In genomic region chr1:16971330-16972209, GRCh38 we compare ENCODE assay signal across 11 cellular contexts. TPM values are rescaled to one million over a fixed set of nuclear protein-coding genes. Genes with fewer than 3 reads are reported as not detected.
A peak's percentile ranks its signal among the peaks of the same experiment; 100 is the strongest.
DNase-seq lines count a peak whose midpoint lies in the region; ATAC-seq, FAIRE-seq and TF ChIP-seq lines count a peak whose summit lies in the region.
"Had no signal": no experiment of that assay in that cellular context is flagged by ENCODE, and none has a peak within 500 bp of the region (broad histone marks: within the 10 kb centered on the region; RNA-seq: fewer than 3 reads in every experiment).

No MANE protein-coding gene starts in this region.

- intact Hi-C loops in HepG2 (cut with micrococcal nuclease; ENCODE audit: unreplicated experiment) (no loop called here), right lobe of liver (cut with DNase I) (no loop called here), vagina (cut with DNase I) (no loop called here), esophagus muscularis mucosa (cut with DNase I) (no loop called here)
- intact Hi-C loops in activated T-helper 2 cell treated with anti-CD3 and anti-CD28 coated beads, Interferon-gamma antibody, Interleukin-2, Interleukin-4, amounts not matched to agents 10 μg/mL and 5 μg/mL and 100 μg/mL, durations not matched to agents 14 hours and 24 hours and 36 hours (cut with micrococcal nuclease) = no loop called here

- H3K4me3 Mint-ChIP-seq in activated T-helper 2 cell treated with anti-CD3 and anti-CD28 coated beads, Interferon-gamma antibody, Interleukin-2, Interleukin-4, amounts not matched to agents 10 μg/mL and 5 μg/mL and 100 μg/mL, durations not matched to agents 14 hours and 24 hours and 36 hours (ENCODE audit: low read depth) = no peak overlapping the region
- H3K4me3 Mint-ChIP-seq: activated CD4-positive, alpha-beta T cell treated with anti-CD3 and anti-CD28 coated beads, Interleukin-2, amount 10 ng/mL, durations not matched to agents 24 days and 14 days; activated naive CD8-positive, alpha-beta T cell treated with anti-CD3 and anti-CD28 coated beads, Interleukin-2, amount 50 U/mL, for 24 hours had no signal

- 83% methylated on average over 19 of the region's 28 CpGs for WGBS in HepG2 (ENCODE audit: low lambda C conversion rate)
- WGBS in right lobe of liver (ENCODE audit: insufficient coverage, low coverage, low lambda C conversion rate, missing lambda C conversion rate) = 80% methylated on average over 1 of the region's 28 CpGs
- 69% methylated on average over 18 of the region's 28 CpGs for WGBS in esophagus muscularis mucosa

- no peak overlapping the region for H3K4me2 ChIP-seq in HepG2 (ENCODE audit: low read depth, low read length)

- no peak overlapping the region for H3K9ac ChIP-seq in HepG2 (ENCODE audit: insufficient read depth, low read depth, low read length)

- no peak overlapping the region for H3K27ac Mint-ChIP-seq in activated T-helper 2 cell treated with anti-CD3 and anti-CD28 coated beads, Interferon-gamma antibody, Interleukin-2, Interleukin-4, amounts not matched to agents 10 μg/mL and 5 μg/mL and 100 μg/mL, durations not matched to agents 14 hours and 24 hours and 36 hours
- H3K27ac Mint-ChIP-seq: activated CD4-positive, alpha-beta T cell treated with anti-CD3 and anti-CD28 coated beads, Interleukin-2, amount 10 ng/mL, durations not matched to agents 24 days and 14 days; activated naive CD8-positive, alpha-beta T cell treated with anti-CD3 and anti-CD28 coated beads, Interleukin-2, amount 50 U/mL, for 24 hours had no signal

- no peaks in the 10 kb centered on the region for H3K4me1 ChIP-seq in HepG2 (ENCODE audit: insufficient read depth, low read length)
- H3K4me1 ChIP-seq in right lobe of liver = no peaks in the 10 kb centered on the region
- peaks cover 39% of the 10 kb centered on the region for H3K4me1 ChIP-seq in SJCRH30
- H3K4me1 ChIP-seq in vagina = peaks cover 27% of the 10 kb centered on the region
- peaks cover 4 to 28% (median 23%) of the 10 kb centered on the region in 4 donors for H3K4me1 ChIP-seq in esophagus muscularis mucosa

- TF ChIP-seq EP300 in HepG2 (IDR thresholded peaks at IDR 0.05; ENCODE audit: low read depth in 2 of 2, low read length in 2 of 2) (no peak), HepG2 (CRISPR knock-in tag; IDR thresholded peaks at IDR 0.05; ENCODE audit: borderline replicate concordance) (no peak), esophagus muscularis mucosa (IDR thresholded peaks at IDR 0.05) (no peak)

- DNase-seq in HepG2 (ENCODE audit: low spot score) = no peak
- no peak for DNase-seq in right lobe of liver
- DNase-seq in SJCRH30 = peak; percentile 49 to 60
- peak; percentile 44 for DNase-seq in fibroblast of villous mesenchyme (ENCODE audit: low read depth)
- no peak for DNase-seq in vagina (ENCODE audit: extremely low spot score in 2 of 2)
- no peak for DNase-seq in esophagus muscularis mucosa (ENCODE audit: extremely low spot score)
- no peak for DNase-seq in activated T-helper 2 cell treated with anti-CD3 and anti-CD28 coated beads, Interferon-gamma antibody, Interleukin-2, Interleukin-4, amounts not matched to agents 10 μg/mL and 5 μg/mL and 100 μg/mL, durations not matched to agents 14 hours and 24 hours and 36 hours (ENCODE audit: low spot score)
- DNase-seq: activated CD4-positive, alpha-beta T cell treated with anti-CD3 and anti-CD28 coated beads, Interleukin-2, amount 10 ng/mL, durations not matched to agents 24 days and 14 days; activated naive CD8-positive, alpha-beta T cell treated with anti-CD3 and anti-CD28 coated beads, Interleukin-2, amount 50 U/mL, for 24 hours had no signal

- no peak for FAIRE-seq in HepG2 (lab: Jason Lieb, UNC)
- FAIRE-seq: GM12891 had no signal

- no peaks in the 10 kb centered on the region for H3K27me3 Mint-ChIP-seq in activated T-helper 2 cell treated with anti-CD3 and anti-CD28 coated beads, Interferon-gamma antibody, Interleukin-2, Interleukin-4, amounts not matched to agents 10 μg/mL and 5 μg/mL and 100 μg/mL, durations not matched to agents 14 hours and 24 hours and 36 hours (ENCODE audit: low read depth)
- H3K27me3 Mint-ChIP-seq: activated CD4-positive, alpha-beta T cell treated with anti-CD3 and anti-CD28 coated beads, Interleukin-2, amount 10 ng/mL, durations not matched to agents 24 days and 14 days; activated naive CD8-positive, alpha-beta T cell treated with anti-CD3 and anti-CD28 coated beads, Interleukin-2, amount 50 U/mL, for 24 hours had no signal

- BruUV-seq in HepG2 (replicated peaks; lab: Mats Ljungman, UMichigan) = no TSS peak

- TF ChIP-seq POLR2A in HepG2 (IDR thresholded peaks at IDR 0.05; ENCODE audit: insufficient read depth in 1 of 2, low read depth in 2 of 2, low read length in 2 of 2) = no peak
- no peak for TF ChIP-seq POLR2A in right lobe of liver (IDR thresholded peaks at IDR 0.05)
- no peak for TF ChIP-seq POLR2A in vagina (IDR thresholded peaks at IDR 0.05)
- TF ChIP-seq POLR2A in esophagus muscularis mucosa (IDR thresholded peaks at IDR 0.05; ENCODE audit: low read depth) = no peak

- TF ChIP-seq CTCF in HepG2 (CRISPR knock-in tag; IDR thresholded peaks at IDR 0.05) (no peak), right lobe of liver (IDR thresholded peaks at IDR 0.05) (no peak), fibroblast of villous mesenchyme (IDR thresholded peaks at IDR 0.05; ENCODE audit: insufficient read depth, low read depth, low read length) (no peak), vagina (IDR thresholded peaks at IDR 0.05) (no peak), esophagus muscularis mucosa (IDR thresholded peaks at IDR 0.05) (no peak)

- H4K20me1 ChIP-seq in HepG2 (ENCODE audit: insufficient read depth, low read length) = no peaks in the 10 kb centered on the region; the same call in 1 of the 2 replicates

- peak; percentile 19 for ATAC-seq in HepG2
- ATAC-seq in right lobe of liver = no peak
- ATAC-seq in HG03196 (IDR thresholded peaks at IDR 0.05; ENCODE audit: unreplicated experiment) = no peak
- ATAC-seq: activated naive CD8-positive, alpha-beta T cell treated with anti-CD3 and anti-CD28 coated beads, Interleukin-2, amount 50 U/mL, for 24 hours had no signal

- peaks cover 1 to 4% of the 10 kb centered on the region in 2 experiments; a peak in 2 of 5 replicates for H3K27me3 ChIP-seq in HepG2 (ENCODE audit: control insufficient read depth in 1 of 2, insufficient read depth in 2 of 2, low read length in 2 of 2)
- no peaks in the 10 kb centered on the region for H3K27me3 ChIP-seq in right lobe of liver
- no peaks in the 10 kb centered on the region for H3K27me3 ChIP-seq in SJCRH30
- H3K27me3 ChIP-seq in vagina = no peaks in the 10 kb centered on the region
- no peaks in the 10 kb centered on the region for H3K27me3 ChIP-seq in esophagus muscularis mucosa

- in situ Hi-C loops in HepG2 (cut with HindIII; ENCODE audit: extremely low pct_ligation_motif_present, low pct_unique_long_range_greater_than_20kb) = loop anchor here (25.0 kb wide), 1 partner anchor 266 kb away; the partner anchor contains the start of gene PADI3

- no peak overlapping the region for H2AFZ ChIP-seq in HepG2 (ENCODE audit: low read length)

- H3K27ac ChIP-seq in HepG2 (ENCODE audit: extremely low read length, insufficient read depth, low read length) (no peak overlapping the region), right lobe of liver (no peak overlapping the region), SJCRH30 (no peak overlapping the region), vagina (peak overlapping the region; percentile 25), esophagus muscularis mucosa (replicated peaks in 1 of 4) (no peak overlapping the region)

- no peaks in the 10 kb centered on the region for H3K4me1 Mint-ChIP-seq in activated T-helper 2 cell treated with anti-CD3 and anti-CD28 coated beads, Interferon-gamma antibody, Interleukin-2, Interleukin-4, amounts not matched to agents 10 μg/mL and 5 μg/mL and 100 μg/mL, durations not matched to agents 14 hours and 24 hours and 36 hours (ENCODE audit: low read depth)
- H3K4me1 Mint-ChIP-seq: activated CD4-positive, alpha-beta T cell treated with anti-CD3 and anti-CD28 coated beads, Interleukin-2, amount 10 ng/mL, durations not matched to agents 24 days and 14 days; activated naive CD8-positive, alpha-beta T cell treated with anti-CD3 and anti-CD28 coated beads, Interleukin-2, amount 50 U/mL, for 24 hours had no signal

- H3K36me3 Mint-ChIP-seq in activated T-helper 2 cell treated with anti-CD3 and anti-CD28 coated beads, Interferon-gamma antibody, Interleukin-2, Interleukin-4, amounts not matched to agents 10 μg/mL and 5 μg/mL and 100 μg/mL, durations not matched to agents 14 hours and 24 hours and 36 hours (ENCODE audit: low read depth) = no peaks in the 10 kb centered on the region

- H3K36me3 ChIP-seq in HepG2 (replicated peaks in 1 of 2; ENCODE audit: control insufficient read depth in 1 of 2, insufficient read depth in 2 of 2, low read length in 2 of 2) = no peaks in the 10 kb centered on the region
- H3K36me3 ChIP-seq in right lobe of liver = no peaks in the 10 kb centered on the region
- H3K36me3 ChIP-seq in SJCRH30 = peaks cover 4% of the 10 kb centered on the region
- H3K36me3 ChIP-seq in vagina = peaks cover 0 to 1% of the 10 kb centered on the region in 2 donors
- peaks cover 0 to 44% (median 20%) of the 10 kb centered on the region in 4 donors for H3K36me3 ChIP-seq in esophagus muscularis mucosa

- no peak overlapping the region for H3K4me3 ChIP-seq in HepG2 (replicated peaks in 1 of 3; ENCODE audit: insufficient read depth in 1 of 3, low read depth in 2 of 3, low read length in 3 of 3)
- H3K4me3 ChIP-seq in right lobe of liver = no peak overlapping the region
- no peak overlapping the region for H3K4me3 ChIP-seq in SJCRH30
- H3K4me3 ChIP-seq in fibroblast of villous mesenchyme (ENCODE audit: low read depth, low read length) = no peak overlapping the region
- no peak overlapping the region for H3K4me3 ChIP-seq in vagina
- H3K4me3 ChIP-seq in esophagus muscularis mucosa = no peak overlapping the region

- POLR2A ChIA-PET in HepG2 (lab: Yijun Ruan, JAX) = no interaction called here

- no peaks in the 10 kb centered on the region for H3K9me3 Mint-ChIP-seq in activated T-helper 2 cell treated with anti-CD3 and anti-CD28 coated beads, Interferon-gamma antibody, Interleukin-2, Interleukin-4, amounts not matched to agents 10 μg/mL and 5 μg/mL and 100 μg/mL, durations not matched to agents 14 hours and 24 hours and 36 hours
- H3K9me3 Mint-ChIP-seq: activated CD4-positive, alpha-beta T cell treated with anti-CD3 and anti-CD28 coated beads, Interleukin-2, amount 10 ng/mL, durations not matched to agents 24 days and 14 days; activated naive CD8-positive, alpha-beta T cell treated with anti-CD3 and anti-CD28 coated beads, Interleukin-2, amount 50 U/mL, for 24 hours had no signal

- H3K9me3 ChIP-seq in HepG2 (ENCODE audit: low read length) (no peaks in the 10 kb centered on the region), right lobe of liver (no peaks in the 10 kb centered on the region), SJCRH30 (replicated peaks) (no peaks in the 10 kb centered on the region), vagina (no peaks in the 10 kb centered on the region), esophagus muscularis mucosa (no peaks in the 10 kb centered on the region)

- H3K79me2 ChIP-seq in HepG2 (ENCODE audit: insufficient read depth, low read length) = no peaks in the 10 kb centered on the region

- TF ChIP-seq RAD21 in HepG2 (CRISPR knock-in tag; IDR thresholded peaks at IDR 0.05) = no peak

- CTCF ChIA-PET in HepG2 (lab: Yijun Ruan, JAX; ENCODE audit: low intra/inter-chr PET ratio, low total read pairs) = no interaction called here

RNA-seq across cellular contexts. Expression of gene MFAP2, which starts 8.8 kb away (rescaled TPM):
- 0.21 and 1.1 TPM in 2 replicates for total RNA-seq in HepG2 (2016; rRNA removed; fragmentation: Illumina TruSeq; extraction: Trizol)
- 0.40 and 0.62 TPM in 2 replicates for total RNA-seq in HepG2 (2016; cell fraction: cytosol; rRNA removed; fragmentation: Illumina TruSeq; extraction: Trizol; ENCODE audit: low read depth)
- total RNA-seq in HepG2 (2016; cell fraction: insoluble cytoplasmic fraction; rRNA removed; fragmentation: Illumina TruSeq; extraction: Trizol) = 0.27 and 0.93 TPM in 2 replicates
- total RNA-seq in HepG2 (2016; cell fraction: membrane; rRNA removed; fragmentation: Illumina TruSeq; extraction: Trizol) = 0.37 and 0.38 TPM in 2 replicates
- 0.66 and 1.8 TPM in 2 replicates for total RNA-seq in HepG2 (2016; cell fraction: nucleus; rRNA removed; fragmentation: Illumina TruSeq; extraction: Trizol)
- polyA plus RNA-seq in HepG2 (2011; rRNA removed) = 1.4 and 2.1 TPM in 2 replicates
- 1.5 and 1.8 TPM in 2 replicates for polyA plus RNA-seq in HepG2 (2011; cell fraction: cytosol; rRNA removed)
- polyA plus RNA-seq in HepG2 (2011; cell fraction: nucleus; rRNA removed) = 3.8 and 4.2 TPM in 2 replicates
- 1.1 and 1.6 TPM in 2 replicates for polyA plus RNA-seq in HepG2 (2012)
- polyA plus RNA-seq in HepG2 (2016; cell fraction: cytosol; fragmentation: Illumina TruSeq; extraction: Trizol; ENCODE audit: low read depth) = 1.2 and 1.3 TPM in 2 replicates
- polyA plus RNA-seq in HepG2 (2016; cell fraction: insoluble cytoplasmic fraction; fragmentation: Illumina TruSeq; extraction: Trizol; ENCODE audit: low read depth) = 0.25 and 0.36 TPM in 2 replicates
- polyA plus RNA-seq in HepG2 (2016; cell fraction: membrane; fragmentation: Illumina TruSeq; extraction: Trizol; ENCODE audit: low read depth) = 0.59 and 0.74 TPM in 2 replicates
- polyA plus RNA-seq in HepG2 (2016; cell fraction: nucleus; fragmentation: Illumina TruSeq; extraction: Trizol; ENCODE audit: insufficient read depth, low read depth) = 1.4 and 2.5 TPM in 2 replicates
- polyA minus RNA-seq in HepG2 (2011; rRNA and poly(A)+ RNA removed; ENCODE audit: low replicate concordance) = 1.7 TPM in 1 of 2 replicates, not detected in the other
- polyA minus RNA-seq in HepG2 (2011; cell fraction: cytosol; rRNA and poly(A)+ RNA removed) = 0.62 TPM in 1 of 2 replicates, not detected in the other
- polyA minus RNA-seq in HepG2 (2011; cell fraction: nucleus; rRNA and poly(A)+ RNA removed) = 1.4 TPM in 1 of 2 replicates, not detected in the other
- total RNA-seq in right lobe of liver = 1 to 10 TPM in 2 of 6 experiments, under 1 TPM in 1, not detected in 3; 0.35 to 1.3 (median 1.2) TPM
- 22.9 and 24.1 TPM in 2 replicates for total RNA-seq in SJCRH30 (2014; rRNA removed; shearing (Covaris generic))
- 33.2 and 70.2 TPM in 2 replicates for total RNA-seq in fibroblast of villous mesenchyme
- 51.1 TPM for total RNA-seq in vagina
- 10 to 100 TPM in 2 of 4 donors, 1 to 10 TPM in 2; 5.4 to 21.7 (median 10.2) TPM for total RNA-seq in esophagus muscularis mucosa
- total RNA-seq in activated T-helper 2 cell treated with anti-CD3 and anti-CD28 coated beads, Interferon-gamma antibody, Interleukin-2, Interleukin-4, amounts not matched to agents 10 μg/mL and 5 μg/mL and 100 μg/mL, durations not matched to agents 14 hours and 24 hours and 36 hours = 0.32 TPM in 1 of 2 replicates, not detected in the other
- total RNA-seq: activated CD4-positive, alpha-beta T cell treated with anti-CD3 and anti-CD28 coated beads, Interleukin-2, amount 10 ng/mL, durations not matched to agents 24 days and 14 days had no signal

RNA-seq across cellular contexts. Expression of gene ATP13A2, which starts 40.2 kb away (rescaled TPM):
- total RNA-seq in HepG2 (2016; rRNA removed; fragmentation: Illumina TruSeq; extraction: Trizol) (14.4 and 16.2 TPM in 2 replicates), right lobe of liver (10 to 100 TPM in 3 of 6 experiments, 1 to 10 TPM in 3; 5.0 to 12.5 (median 9.2) TPM), fibroblast of villous mesenchyme (40.2 and 42.2 TPM in 2 replicates), vagina (31.7 TPM), esophagus muscularis mucosa (10 to 100 TPM; 16.1 to 30.8 (median 23.2) TPM)
- total RNA-seq in HepG2 (2016; cell fraction: cytosol; rRNA removed; fragmentation: Illumina TruSeq; extraction: Trizol; ENCODE audit: low read depth) = 3.0 and 3.3 TPM in 2 replicates
- total RNA-seq in HepG2 (2016; cell fraction: insoluble cytoplasmic fraction; rRNA removed; fragmentation: Illumina TruSeq; extraction: Trizol) = 8.8 and 17.7 TPM in 2 replicates
- total RNA-seq in HepG2 (2016; cell fraction: membrane; rRNA removed; fragmentation: Illumina TruSeq; extraction: Trizol) = 9.8 and 12.1 TPM in 2 replicates
- total RNA-seq in HepG2 (2016; cell fraction: nucleus; rRNA removed; fragmentation: Illumina TruSeq; extraction: Trizol) = 17.5 and 18.8 TPM in 2 replicates
- 13.2 and 20.1 TPM in 2 replicates for polyA plus RNA-seq in HepG2 (2011; rRNA removed)
- 10.6 and 20.7 TPM in 2 replicates for polyA plus RNA-seq in HepG2 (2011; cell fraction: cytosol; rRNA removed)
- polyA plus RNA-seq in HepG2 (2011; cell fraction: nucleus; rRNA removed) = 55.3 TPM in 2 replicates
- 12.3 and 21.9 TPM in 2 replicates for polyA plus RNA-seq in HepG2 (2012)
- polyA plus RNA-seq in HepG2 (2016; cell fraction: cytosol; fragmentation: Illumina TruSeq; extraction: Trizol; ENCODE audit: low read depth) = 4.2 and 5.1 TPM in 2 replicates
- polyA plus RNA-seq in HepG2 (2016; cell fraction: insoluble cytoplasmic fraction; fragmentation: Illumina TruSeq; extraction: Trizol; ENCODE audit: low read depth) = 10.4 and 14.1 TPM in 2 replicates
- 8.9 and 9.5 TPM in 2 replicates for polyA plus RNA-seq in HepG2 (2016; cell fraction: membrane; fragmentation: Illumina TruSeq; extraction: Trizol; ENCODE audit: low read depth)
- polyA plus RNA-seq in HepG2 (2016; cell fraction: nucleus; fragmentation: Illumina TruSeq; extraction: Trizol; ENCODE audit: insufficient read depth, low read depth) = 30.5 and 36.7 TPM in 2 replicates
- 32.4 and 84.8 TPM in 2 replicates for polyA minus RNA-seq in HepG2 (2011; rRNA and poly(A)+ RNA removed; ENCODE audit: low replicate concordance)
- 26.9 and 31.8 TPM in 2 replicates for polyA minus RNA-seq in HepG2 (2011; cell fraction: cytosol; rRNA and poly(A)+ RNA removed)
- 9.3 and 18.5 TPM in 2 replicates for polyA minus RNA-seq in HepG2 (2011; cell fraction: nucleus; rRNA and poly(A)+ RNA removed)
- 77.9 and 83.3 TPM in 2 replicates for total RNA-seq in SJCRH30 (2014; rRNA removed; shearing (Covaris generic))
- 47.6 and 50.2 TPM in 2 replicates for total RNA-seq in activated T-helper 2 cell treated with anti-CD3 and anti-CD28 coated beads, Interferon-gamma antibody, Interleukin-2, Interleukin-4, amounts not matched to agents 10 μg/mL and 5 μg/mL and 100 μg/mL, durations not matched to agents 14 hours and 24 hours and 36 hours

RNA-seq across cellular contexts. Expression of gene CROCC, which starts 49.8 kb away (rescaled TPM):
- total RNA-seq in HepG2 (2016; rRNA removed; fragmentation: Illumina TruSeq; extraction: Trizol) = 2.6 and 7.8 TPM in 2 replicates
- 3.6 and 4.0 TPM in 2 replicates for total RNA-seq in HepG2 (2016; cell fraction: cytosol; rRNA removed; fragmentation: Illumina TruSeq; extraction: Trizol; ENCODE audit: low read depth)
- 2.9 and 8.4 TPM in 2 replicates for total RNA-seq in HepG2 (2016; cell fraction: insoluble cytoplasmic fraction; rRNA removed; fragmentation: Illumina TruSeq; extraction: Trizol)
- 2.6 and 3.1 TPM in 2 replicates for total RNA-seq in HepG2 (2016; cell fraction: membrane; rRNA removed; fragmentation: Illumina TruSeq; extraction: Trizol)
- 8.6 and 11.9 TPM in 2 replicates for total RNA-seq in HepG2 (2016; cell fraction: nucleus; rRNA removed; fragmentation: Illumina TruSeq; extraction: Trizol)
- 15.5 and 16.6 TPM in 2 replicates for polyA plus RNA-seq in HepG2 (2011; rRNA removed)
- 3.4 and 5.7 TPM in 2 replicates for polyA plus RNA-seq in HepG2 (2011; cell fraction: cytosol; rRNA removed)
- 81.7 and 94.3 TPM in 2 replicates for polyA plus RNA-seq in HepG2 (2011; cell fraction: nucleus; rRNA removed)
- polyA plus RNA-seq in HepG2 (2012) = 6.3 and 6.8 TPM in 2 replicates
- polyA plus RNA-seq in HepG2 (2016; cell fraction: cytosol; fragmentation: Illumina TruSeq; extraction: Trizol; ENCODE audit: low read depth) = 0.84 and 0.97 TPM in 2 replicates
- polyA plus RNA-seq in HepG2 (2016; cell fraction: insoluble cytoplasmic fraction; fragmentation: Illumina TruSeq; extraction: Trizol; ENCODE audit: low read depth) = 2.3 and 2.7 TPM in 2 replicates
- 1.2 and 1.7 TPM in 2 replicates for polyA plus RNA-seq in HepG2 (2016; cell fraction: membrane; fragmentation: Illumina TruSeq; extraction: Trizol; ENCODE audit: low read depth)
- 42.1 and 44.2 TPM in 2 replicates for polyA plus RNA-seq in HepG2 (2016; cell fraction: nucleus; fragmentation: Illumina TruSeq; extraction: Trizol; ENCODE audit: insufficient read depth, low read depth)
- 18.9 and 23.5 TPM in 2 replicates for polyA minus RNA-seq in HepG2 (2011; rRNA and poly(A)+ RNA removed; ENCODE audit: low replicate concordance)
- polyA minus RNA-seq in HepG2 (2011; cell fraction: cytosol; rRNA and poly(A)+ RNA removed) = 3.0 and 3.3 TPM in 2 replicates
- 22.1 and 23.3 TPM in 2 replicates for polyA minus RNA-seq in HepG2 (2011; cell fraction: nucleus; rRNA and poly(A)+ RNA removed)
- 10 to 100 TPM in 3 of 6 experiments, 1 to 10 TPM in 3; 6.5 to 12.7 (median 9.4) TPM for total RNA-seq in right lobe of liver
- 12.6 and 19.4 TPM in 2 replicates for total RNA-seq in SJCRH30 (2014; rRNA removed; shearing (Covaris generic))
- 13.8 and 22.2 TPM in 2 replicates for total RNA-seq in fibroblast of villous mesenchyme
- 31.9 TPM for total RNA-seq in vagina
- total RNA-seq in esophagus muscularis mucosa = 10 to 100 TPM; 17.6 to 36.3 (median 23.0) TPM
- 25.7 and 28.6 TPM in 2 replicates for total RNA-seq in activated T-helper 2 cell treated with anti-CD3 and anti-CD28 coated beads, Interferon-gamma antibody, Interleukin-2, Interleukin-4, amounts not matched to agents 10 μg/mL and 5 μg/mL and 100 μg/mL, durations not matched to agents 14 hours and 24 hours and 36 hours

Comparison
In these comparisons a context has a peak if more than half of its experiments do, and no peak if none do; other contexts are left out.
1. DNase-seq: peak in SJCRH30 (2 of 2) and fibroblast of villous mesenchyme (single experiment); none in HepG2 (single experiment), right lobe of liver (0 of 3), vagina (0 of 2), esophagus muscularis mucosa (single experiment) and activated T-helper 2 cell treated with anti-CD3 and anti-CD28 coated beads, Interferon-gamma antibody, Interleukin-2, Interleukin-4, amounts not matched to agents 10 μg/mL and 5 μg/mL and 100 μg/mL, durations not matched to agents 14 hours and 24 hours and 36 hours (single experiment).